ENCODE assay signal across 32 cellular contexts in the genomic region with DNA sequence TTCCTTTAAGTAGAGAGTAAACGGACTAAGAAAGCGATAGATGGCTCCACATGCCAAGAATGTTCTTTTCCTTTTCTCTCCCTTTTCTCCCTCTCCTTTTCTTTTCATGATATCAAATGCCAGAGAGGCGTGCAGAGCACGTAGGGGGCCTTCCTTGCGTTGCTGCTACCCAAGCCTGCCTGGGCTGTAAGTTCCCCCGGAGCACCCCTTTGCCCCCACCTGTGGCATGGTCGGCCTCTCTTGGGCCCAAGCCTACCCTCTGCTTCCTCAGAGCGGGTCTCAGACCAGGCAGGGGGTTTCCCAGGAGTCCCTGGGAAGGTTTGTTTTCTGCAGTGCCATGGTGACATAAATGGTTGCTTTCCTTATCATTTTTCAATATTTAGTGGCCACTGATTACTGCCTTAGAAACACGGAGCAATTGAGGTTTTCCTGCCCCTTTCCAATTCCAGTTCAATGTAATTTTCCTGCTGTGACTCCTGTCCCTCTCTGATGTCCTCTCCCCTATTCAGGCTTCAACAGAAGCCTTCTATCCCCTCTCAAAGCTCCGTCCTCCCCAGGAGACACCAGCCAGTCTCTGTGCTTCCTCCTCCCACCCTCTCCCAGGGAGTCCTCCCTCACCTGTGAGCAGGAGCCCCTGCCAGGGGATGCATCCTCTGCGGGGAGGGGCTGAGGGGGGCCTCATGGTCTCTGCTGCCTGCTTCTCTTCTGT. TPM values are rescaled to one million over a fixed set of nuclear protein-coding genes. Genes with fewer than 3 reads are reported as not detected.
"Had no signal": no experiment of that assay in that cellular context is flagged by ENCODE, and none has a peak within 500 bp of the region (broad histone marks: within the 10 kb centered on the region; RNA-seq: fewer than 3 reads in every experiment).

No MANE protein-coding gene starts in this region.

- ATAC-seq: activated naive CD4-positive, alpha-beta T cell treated with anti-CD3 and anti-CD28 coated beads, Interleukin-2, amount 50 U/mL, for 72 hours; activated T-cell treated with anti-CD3 and anti-CD28 coated beads, Interleukin-2, amount 50 U/mL, for 72 hours; effector memory CD8-positive, alpha-beta T cell; gastroesophageal sphincter had no signal

- H3K4me3 ChIP-seq: ascending aorta, breast epithelium, cardiac muscle cell, coronary artery, dorsolateral prefrontal cortex, gastroesophageal sphincter, heart right ventricle had no signal

- H3K4me3 Mint-ChIP-seq: activated CD4-positive, alpha-beta memory T cell treated with anti-CD3 and anti-CD28 coated beads, Interleukin-2, amount 10 ng/mL, durations not matched to agents 7 days and 5 days; activated CD4-positive, alpha-beta T cell treated with anti-CD3 and anti-CD28 coated beads, Interleukin-2, amount 10 ng/mL, durations not matched to agents 7 days and 5 days; activated naive CD4-positive, alpha-beta T cell treated with anti-CD3 and anti-CD28 coated beads, Interleukin-2, amount 10 ng/mL, durations not matched to agents 7 days and 5 days; activated naive CD8-positive, alpha-beta T cell treated with anti-CD3 and anti-CD28 coated beads, Interleukin-2, amount 10 ng/mL, durations not matched to agents 7 days and 5 days; activated T-cell treated with anti-CD3 and anti-CD28 coated beads, Interleukin-2, amount 50 U/mL, for 24 hours; activated T-cell treated with anti-CD3 and anti-CD28 coated beads, Interleukin-2, amount 50 U/mL, for 72 hours; brain; dendritic cell treated with granulocyte-macrophage colony-stimulating factor and Interleukin-4, amounts not matched to agents 40 ng/mL and 50 ng/mL, for 4 days; effector memory CD8-positive, alpha-beta T cell had no signal

- H3K36me3 ChIP-seq: ascending aorta, breast epithelium, cardiac muscle cell, esophagus squamous epithelium, gastroesophageal sphincter, heart right ventricle had no signal

- H3K27me3 ChIP-seq: ascending aorta, cardiac muscle cell, esophagus squamous epithelium had no signal

- DNase-seq: activated CD4-positive, alpha-beta memory T cell treated with anti-CD3 and anti-CD28 coated beads, Interleukin-2, amount 10 ng/mL, durations not matched to agents 7 days and 5 days; activated CD4-positive, alpha-beta T cell treated with anti-CD3 and anti-CD28 coated beads for 1 hour; activated CD4-positive, alpha-beta T cell treated with anti-CD3 and anti-CD28 coated beads for 4 hours; activated CD4-positive, alpha-beta T cell treated with anti-CD3 and anti-CD28 coated beads, Interleukin-2, amount 10 ng/mL, durations not matched to agents 7 days and 5 days; activated CD4-positive, alpha-beta T cell treated with anti-CD3 and anti-CD28 coated beads, Interleukin-2, amount 50 U/mL, for 4 hours; activated CD8-positive, alpha-beta memory T cell treated with anti-CD3 and anti-CD28 coated beads, Interleukin-2, amount 50 U/mL, for 48 hours; activated gamma-delta T cell; activated naive CD4-positive, alpha-beta T cell; activated naive CD4-positive, alpha-beta T cell treated with anti-CD3 and anti-CD28 coated beads, Interleukin-2, amount 10 ng/mL, durations not matched to agents 7 days and 5 days; activated naive CD8-positive, alpha-beta T cell treated with anti-CD3 and anti-CD28 coated beads, Interleukin-2, amount 10 ng/mL, durations not matched to agents 7 days and 5 days; activated T-cell treated with anti-CD3 and anti-CD28 coated beads for 4 hours; activated T-cell treated with anti-CD3 and anti-CD28 coated beads, Interleukin-2, amount 50 U/mL, for 24 hours; activated T-cell treated with anti-CD3 and anti-CD28 coated beads, Interleukin-2, amount 50 U/mL, for 72 hours; central memory CD4-positive, alpha-beta T cell; cerebellar nuclear complex; dorsolateral prefrontal cortex; effector memory CD8-positive, alpha-beta T cell; esophagus squamous epithelium; foreskin melanocyte; heart right ventricle; T-helper 2 cell had no signal

- H3K4me1 Mint-ChIP-seq: activated CD4-positive, alpha-beta memory T cell treated with anti-CD3 and anti-CD28 coated beads, Interleukin-2, amount 10 ng/mL, durations not matched to agents 7 days and 5 days; activated CD4-positive, alpha-beta T cell treated with anti-CD3 and anti-CD28 coated beads, Interleukin-2, amount 10 ng/mL, durations not matched to agents 7 days and 5 days; activated naive CD4-positive, alpha-beta T cell treated with anti-CD3 and anti-CD28 coated beads, Interleukin-2, amount 10 ng/mL, durations not matched to agents 7 days and 5 days; activated naive CD8-positive, alpha-beta T cell treated with anti-CD3 and anti-CD28 coated beads, Interleukin-2, amount 10 ng/mL, durations not matched to agents 7 days and 5 days; brain had no signal

- H3K9me3 ChIP-seq: ascending aorta, breast epithelium, esophagus squamous epithelium, gastroesophageal sphincter, heart right ventricle had no signal

- H3K9me3 Mint-ChIP-seq: activated CD4-positive, alpha-beta memory T cell treated with anti-CD3 and anti-CD28 coated beads, Interleukin-2, amount 10 ng/mL, durations not matched to agents 7 days and 5 days; activated CD4-positive, alpha-beta T cell treated with anti-CD3 and anti-CD28 coated beads, Interleukin-2, amount 10 ng/mL, durations not matched to agents 7 days and 5 days; activated naive CD4-positive, alpha-beta T cell treated with anti-CD3 and anti-CD28 coated beads, Interleukin-2, amount 10 ng/mL, durations not matched to agents 7 days and 5 days; activated naive CD4-positive, alpha-beta T cell treated with anti-CD3 and anti-CD28 coated beads, Interleukin-2, amount 50 U/mL, for 72 hours; activated naive CD8-positive, alpha-beta T cell treated with anti-CD3 and anti-CD28 coated beads, Interleukin-2, amount 10 ng/mL, durations not matched to agents 7 days and 5 days; activated T-cell treated with anti-CD3 and anti-CD28 coated beads, Interleukin-2, amount 50 U/mL, for 24 hours; activated T-cell treated with anti-CD3 and anti-CD28 coated beads, Interleukin-2, amount 50 U/mL, for 72 hours; dendritic cell treated with granulocyte-macrophage colony-stimulating factor and Interleukin-4, amounts not matched to agents 40 ng/mL and 50 ng/mL, for 4 days; effector memory CD8-positive, alpha-beta T cell had no signal

- H3K4me1 ChIP-seq: ascending aorta, breast epithelium, gastroesophageal sphincter, heart right ventricle had no signal

- H3K27me3 Mint-ChIP-seq: activated CD4-positive, alpha-beta memory T cell treated with anti-CD3 and anti-CD28 coated beads, Interleukin-2, amount 10 ng/mL, durations not matched to agents 7 days and 5 days; activated CD4-positive, alpha-beta T cell treated with anti-CD3 and anti-CD28 coated beads, Interleukin-2, amount 10 ng/mL, durations not matched to agents 7 days and 5 days; activated naive CD4-positive, alpha-beta T cell treated with anti-CD3 and anti-CD28 coated beads, Interleukin-2, amount 10 ng/mL, durations not matched to agents 7 days and 5 days; activated T-cell treated with anti-CD3 and anti-CD28 coated beads, Interleukin-2, amount 50 U/mL, for 24 hours; dendritic cell treated with granulocyte-macrophage colony-stimulating factor and Interleukin-4, amounts not matched to agents 40 ng/mL and 50 ng/mL, for 4 days had no signal

- H3K36me3 Mint-ChIP-seq: activated naive CD4-positive, alpha-beta T cell treated with anti-CD3 and anti-CD28 coated beads, Interleukin-2, amount 10 ng/mL, durations not matched to agents 7 days and 5 days; activated naive CD4-positive, alpha-beta T cell treated with anti-CD3 and anti-CD28 coated beads, Interleukin-2, amount 50 U/mL, for 72 hours; activated naive CD8-positive, alpha-beta T cell treated with anti-CD3 and anti-CD28 coated beads, Interleukin-2, amount 10 ng/mL, durations not matched to agents 7 days and 5 days; brain had no signal

- H3K27ac ChIP-seq: ascending aorta, breast epithelium, cardiac muscle cell, coronary artery, dorsolateral prefrontal cortex, epithelial cell of prostate, esophagus squamous epithelium, gastroesophageal sphincter, heart right ventricle had no signal

- H3K27ac Mint-ChIP-seq: activated CD4-positive, alpha-beta memory T cell treated with anti-CD3 and anti-CD28 coated beads, Interleukin-2, amount 10 ng/mL, durations not matched to agents 7 days and 5 days; activated CD4-positive, alpha-beta T cell treated with anti-CD3 and anti-CD28 coated beads, Interleukin-2, amount 10 ng/mL, durations not matched to agents 7 days and 5 days; activated naive CD4-positive, alpha-beta T cell treated with anti-CD3 and anti-CD28 coated beads, Interleukin-2, amount 10 ng/mL, durations not matched to agents 7 days and 5 days; activated naive CD8-positive, alpha-beta T cell treated with anti-CD3 and anti-CD28 coated beads, Interleukin-2, amount 10 ng/mL, durations not matched to agents 7 days and 5 days; activated T-cell treated with anti-CD3 and anti-CD28 coated beads, Interleukin-2, amount 50 U/mL, for 24 hours; activated T-cell treated with anti-CD3 and anti-CD28 coated beads, Interleukin-2, amount 50 U/mL, for 72 hours; brain; dendritic cell treated with granulocyte-macrophage colony-stimulating factor and Interleukin-4, amounts not matched to agents 40 ng/mL and 50 ng/mL, for 4 days; effector memory CD8-positive, alpha-beta T cell had no signal

RNA-seq across cellular contexts. Expression of a gene that starts 22.6 kb away (rescaled TPM):
- total RNA-seq: activated CD4-positive, alpha-beta memory T cell treated with anti-CD3 and anti-CD28 coated beads, Interleukin-2, amount 10 ng/mL, durations not matched to agents 7 days and 5 days; activated CD4-positive, alpha-beta T cell treated with anti-CD3 and anti-CD28 coated beads, Interleukin-2, amount 10 ng/mL, durations not matched to agents 7 days and 5 days; activated naive CD4-positive, alpha-beta T cell treated with anti-CD3 and anti-CD28 coated beads, Interleukin-2, amount 50 U/mL, for 72 hours; activated naive CD8-positive, alpha-beta T cell treated with anti-CD3 and anti-CD28 coated beads, Interleukin-2, amount 10 ng/mL, durations not matched to agents 7 days and 5 days; activated T-cell treated with anti-CD3 and anti-CD28 coated beads, Interleukin-2, amount 50 U/mL, for 72 hours; ascending aorta; cardiac muscle cell; T-helper 1 cell treated with Interleukin-12 subunit alpha and Interleukin-12 subunit beta and Interleukin-4 antibody, amounts not matched to agents 30 ng/mL and 1 ng/mL, for 36 hours had no signal
- polyA plus RNA-seq: cardiac muscle cell, endothelial cell of umbilical vein had no signal
